29 cellular contexts compared by ENCODE assay signal in the genomic region with DNA sequence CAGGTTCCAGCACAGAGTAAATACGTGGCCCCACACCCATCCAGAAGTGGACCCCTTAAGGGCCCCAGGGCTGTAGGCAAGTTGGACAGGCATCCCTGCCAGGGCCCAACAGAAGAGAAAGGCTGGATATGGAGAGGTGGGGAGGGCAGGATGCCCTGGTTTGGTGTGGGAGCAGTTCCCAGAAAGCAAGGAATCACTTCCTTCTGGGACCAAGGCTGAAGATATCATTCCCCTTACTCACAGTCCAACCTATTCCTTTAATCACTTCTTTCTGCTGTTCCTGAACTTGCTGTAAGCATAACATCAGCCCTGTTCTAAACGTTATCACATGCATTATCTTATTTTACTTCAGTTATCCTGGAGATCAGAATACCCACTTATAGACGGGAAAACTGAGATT. TPM values are rescaled to one million over a fixed set of nuclear protein-coding genes. Genes with fewer than 3 reads are reported as not detected.
DNase-seq lines count a peak whose midpoint lies in the region; ATAC-seq, FAIRE-seq and TF ChIP-seq lines count a peak whose summit lies in the region.
"Had no signal": no experiment of that assay in that cellular context is flagged by ENCODE, and none has a peak within 500 bp of the region (broad histone marks: within the 10 kb centered on the region; RNA-seq: fewer than 3 reads in every experiment).

No MANE protein-coding gene starts in this region.

- peak; percentile 28 for DNase-seq in activated effector memory CD4-positive, alpha-beta T cell treated with anti-CD3 and anti-CD28 coated beads, Interleukin-2, amount 50 U/mL, for 16 hours
- DNase-seq in activated effector memory CD4-positive, alpha-beta T cell treated with Interleukin-2 at 50 U/mL for 16 hours, result no peak
- DNase-seq in SK-N-SH (no peak), fibroblast of gingiva (ENCODE audit: low read depth) (peak; percentile 37), pancreas (peak in 1 of 6 donors; percentile 22), activated T-cell treated with anti-CD3 and anti-CD28 coated beads for 4 hours (no peak), NCI-H2171 treated with DMSO at 0.1 percent for 48 hours (lab: John Stamatoyannopoulos, UW) (no peak), NCI-H187 treated with DMSO at 0.1 percent for 48 hours (lab: John Stamatoyannopoulos, UW) (no peak)
- DNase-seq: activated naive CD8-positive, alpha-beta T cell treated with anti-CD3 and anti-CD28 coated beads, Interleukin-2, amount 50 U/mL, for 24 hours; effector memory CD4-positive, alpha-beta T cell; mesendoderm; MM.1S; NCI-H146; stimulated activated CD4-positive, alpha-beta T cell treated with anti-CD3 and anti-CD28 coated beads, Interleukin-4, amount 100 ng/mL, for 24 hours; stomach; T-helper 9 cell; upper lobe of right lung had no signal

- TF ChIP-seq CTCF in SK-N-SH (IDR thresholded peaks at IDR 0.05) (no peak), pancreas (IDR thresholded peaks at IDR 0.05) (no peak)

- H3K27me3 ChIP-seq in SK-N-SH (ENCODE audit: insufficient read depth), result no peaks in the 10 kb centered on the region
- no peaks in the 10 kb centered on the region for H3K27me3 ChIP-seq in pancreas
- H3K27me3 ChIP-seq: BLaER1, stomach, upper lobe of right lung had no signal

- 38% methylated on average over 3 of the region's 3 CpGs for WGBS in SK-N-SH (ENCODE audit: low lambda C conversion rate)
- WGBS in pancreas, 2 donors, result 58 to 64% methylated on average over 3 of the region's 3 CpGs

- intact Hi-C loops in pancreas (cut with DNase I), result no loop called here

- H3K4me1 ChIP-seq in SK-N-SH (ENCODE audit: control insufficient read depth in 1 of 2, insufficient read depth in 2 of 2, low read depth in 1 of 2, low read length in 1 of 2), result peaks cover 4 to 15% of the 10 kb centered on the region in 2 experiments; a peak in 2 of 4 replicates
- H3K4me1 ChIP-seq in pancreas, result peaks cover 38 to 46% (median 41%) of the 10 kb centered on the region in 3 donors
- H3K4me1 ChIP-seq: BLaER1, upper lobe of right lung had no signal

- no peak for TF ChIP-seq RAD21 in SK-N-SH (IDR thresholded peaks at IDR 0.05; ENCODE audit: low read length)

- H3K36me3 ChIP-seq in SK-N-SH (replicated peaks in 1 of 2; ENCODE audit: control insufficient read depth in 1 of 2, insufficient read depth in 2 of 2, low read length in 1 of 2) (no peaks in the 10 kb centered on the region), pancreas (no peaks in the 10 kb centered on the region)
- H3K36me3 ChIP-seq: BLaER1, stomach, upper lobe of right lung had no signal

- no peaks in the 10 kb centered on the region for H3K9me2 ChIP-seq in SK-N-SH

- peak overlapping the region; percentile 66; the same call in 1 of the 2 replicates for H2AFZ ChIP-seq in SK-N-SH (ENCODE audit: low read depth)

- H3K4me2 ChIP-seq in SK-N-SH, result peak overlapping the region; percentile 45; the same call in 1 of the 2 replicates
- H3K4me2 ChIP-seq: BLaER1 had no signal

- CTCF ChIA-PET in SK-N-SH (lab: Yijun Ruan, JAX), result interaction anchor here (0.6 to 3.3 kb wide), 2 partner anchors 10 to 146 kb away, joined by 3 to 32 read pairs; no protein-coding TSS in a partner anchor

- TF ChIP-seq EP300 in SK-N-SH (IDR thresholded peaks at IDR 0.05; ENCODE audit: borderline replicate concordance in 1 of 2, low read depth in 1 of 2, low read length in 1 of 2), result no peak

- H3K9me3 ChIP-seq in SK-N-SH, result no peaks in the 10 kb centered on the region
- no peaks in the 10 kb centered on the region for H3K9me3 ChIP-seq in pancreas
- H3K9me3 ChIP-seq: BLaER1, stomach, upper lobe of right lung had no signal

- peak in 1 of 4 donors; percentile 7 for ATAC-seq in pancreas
- ATAC-seq: activated CD4-positive, CD25-positive, alpha-beta regulatory T cell treated with anti-CD3 and anti-CD28 coated beads, Interleukin-2, amount 50 U/mL, for 24 hours; activated naive CD8-positive, alpha-beta T cell treated with anti-CD3 and anti-CD28 coated beads, Interleukin-2, amount 50 U/mL, for 24 hours; Panc1 had no signal

- POLR2A ChIA-PET in SK-N-SH (lab: Yijun Ruan, JAX), result no interaction called here

- FAIRE-seq in pancreas (lab: Jason Lieb, UNC), result no peak
- FAIRE-seq: H1, islet of Langerhans had no signal

- H3K9ac ChIP-seq in SK-N-SH, result 0 out of 2 replicates have a peak overlapping the region, but pooled peaks have one; percentile 37
- H3K9ac ChIP-seq: BLaER1 had no signal

- H3K4me3 ChIP-seq in SK-N-SH (ENCODE audit: low read depth in 2 of 2, low read length in 1 of 2) (no peak overlapping the region), pancreas (no peak overlapping the region)
- H3K4me3 ChIP-seq: BLaER1, SK-N-MC, skin epidermis, stomach, upper lobe of right lung had no signal

- H4K20me1 ChIP-seq in SK-N-SH (ENCODE audit: insufficient read depth), result no peaks in the 10 kb centered on the region
- H4K20me1 ChIP-seq: BLaER1 had no signal

- H3K27ac ChIP-seq in SK-N-SH (ENCODE audit: low read depth in 2 of 2, low read length in 1 of 2) (peak overlapping the region in 1 of 2 experiments; percentile 56; a peak in 2 of 4 replicates), pancreas (peak overlapping the region in 3 of 4 donors; percentile 25 to 71 (median 33))
- H3K27ac ChIP-seq: 22Rv1, BLaER1, SK-N-MC, stomach, upper lobe of right lung had no signal

- H3K79me2 ChIP-seq in SK-N-SH (ENCODE audit: insufficient read depth), result no peaks in the 10 kb centered on the region

- peaks cover 10% of the 10 kb centered on the region for H3F3A ChIP-seq in SK-N-SH (replicated peaks; ENCODE audit: insufficient read depth)

TF ChIP-seq in SK-N-SH, 30 proteins besides CTCF, POLR2A, EP300 and RAD21:
- TF ChIP-seq, protein P1, sequence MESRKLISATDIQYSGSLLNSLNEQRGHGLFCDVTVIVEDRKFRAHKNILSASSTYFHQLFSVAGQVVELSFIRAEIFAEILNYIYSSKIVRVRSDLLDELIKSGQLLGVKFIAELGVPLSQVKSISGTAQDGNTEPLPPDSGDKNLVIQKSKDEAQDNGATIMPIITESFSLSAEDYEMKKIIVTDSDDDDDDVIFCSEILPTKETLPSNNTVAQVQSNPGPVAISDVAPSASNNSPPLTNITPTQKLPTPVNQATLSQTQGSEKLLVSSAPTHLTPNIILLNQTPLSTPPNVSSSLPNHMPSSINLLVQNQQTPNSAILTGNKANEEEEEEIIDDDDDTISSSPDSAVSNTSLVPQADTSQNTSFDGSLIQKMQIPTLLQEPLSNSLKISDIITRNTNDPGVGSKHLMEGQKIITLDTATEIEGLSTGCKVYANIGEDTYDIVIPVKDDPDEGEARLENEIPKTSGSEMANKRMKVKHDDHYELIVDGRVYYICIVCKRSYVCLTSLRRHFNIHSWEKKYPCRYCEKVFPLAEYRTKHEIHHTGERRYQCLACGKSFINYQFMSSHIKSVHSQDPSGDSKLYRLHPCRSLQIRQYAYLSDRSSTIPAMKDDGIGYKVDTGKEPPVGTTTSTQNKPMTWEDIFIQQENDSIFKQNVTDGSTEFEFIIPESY (IDR thresholded peaks at IDR 0.05; ENCODE audit: borderline replicate concordance, low read depth), result no peak
- TF ChIP-seq NRF1 (IDR thresholded peaks at IDR 0.05; ENCODE audit: low read depth, low read length) (no peak), TCF12 (IDR thresholded peaks at IDR 0.05) (0 out of 2 replicates have a peak, but pooled peaks have one; percentile 13), GABPA (IDR thresholded peaks at IDR 0.05; ENCODE audit: low read depth) (0 out of 2 replicates have a peak, but pooled peaks have one; percentile 26), CHD2 (IDR thresholded peaks at IDR 0.05; ENCODE audit: low read length, partially characterized antibody) (no peak)

RNA-seq across cellular contexts. Expression of a gene that starts 6.1 kb away (rescaled TPM):
- polyA plus RNA-seq in SK-N-SH (2012; rRNA removed) (0.21 and 0.31 TPM in 2 replicates), pancreas (under 1 TPM in 1 of 2 donors, not detected in 1; 0.12 TPM)
- 0.14 and 0.43 TPM in 2 replicates for polyA plus RNA-seq in SK-N-SH (2012; cell fraction: cytosol; rRNA removed)
- polyA plus RNA-seq in SK-N-SH (2012; cell fraction: nucleus; rRNA removed), result 0.19 and 0.32 TPM in 2 replicates
- under 1 TPM in 4 of 6 donors, not detected in 2; 0.16 to 0.46 (median 0.30) TPM for total RNA-seq in pancreas
- total RNA-seq: activated CD8-positive, alpha-beta memory T cell treated with anti-CD3 and anti-CD28 coated beads for 36 hours; G401; progenitor cell of endocrine pancreas; stomach; upper lobe of right lung had no signal
- polyA plus RNA-seq: fibroblast of lung had no signal

RNA-seq across cellular contexts. Expression of a gene that starts 19.0 kb away (rescaled TPM):
- polyA plus RNA-seq in SK-N-SH (2012; rRNA removed), result 0.52 and 0.74 TPM in 2 replicates
- polyA plus RNA-seq in SK-N-SH (2012; cell fraction: cytosol; rRNA removed), result 0.35 and 0.51 TPM in 2 replicates
- 0.32 and 0.90 TPM in 2 replicates for polyA plus RNA-seq in SK-N-SH (2012; cell fraction: nucleus; rRNA removed)
- 1 to 10 TPM; 1.5 to 4.0 (median 2.4) TPM for total RNA-seq in pancreas
- 1 to 10 TPM; 1.1 to 2.1 TPM for polyA plus RNA-seq in pancreas
- total RNA-seq: G401 had no signal
- polyA plus RNA-seq: fibroblast of lung had no signal

RNA-seq across cellular contexts. Expression of a gene that starts 44.6 kb away (rescaled TPM):
- polyA plus RNA-seq in SK-N-SH (2012; rRNA removed) (25.8 and 51.0 TPM in 2 replicates), pancreas (100 to 1,000 TPM; 388 to 524 TPM)
- 16.3 and 22.6 TPM in 2 replicates for polyA plus RNA-seq in SK-N-SH (2012; cell fraction: cytosol; rRNA removed)
- polyA plus RNA-seq in SK-N-SH (2012; cell fraction: nucleus; rRNA removed), result 59.5 and 61.6 TPM in 2 replicates
- total RNA-seq in pancreas, result 1,000 to 10,000 TPM in 2 of 6 donors, 100 to 1,000 TPM in 4; 401 to 1,207 (median 921) TPM
- total RNA-seq: activated CD8-positive, alpha-beta memory T cell treated with anti-CD3 and anti-CD28 coated beads for 36 hours; G401 had no signal

Comparison
In these comparisons a context has a peak if more than half of its experiments do, and no peak if none do; other contexts are left out.
1. DNase-seq: peak in activated effector memory CD4-positive, alpha-beta T cell treated with anti-CD3 and anti-CD28 coated beads, Interleukin-2, amount 50 U/mL, for 16 hours (single experiment) and fibroblast of gingiva (single experiment); none in activated effector memory CD4-positive, alpha-beta T cell treated with Interleukin-2 at 50 U/mL for 16 hours (single experiment), SK-N-SH (single experiment), activated T-cell treated with anti-CD3 and anti-CD28 coated beads for 4 hours (single experiment), NCI-H2171 treated with DMSO at 0.1 percent for 48 hours (single experiment) and NCI-H187 treated with DMSO at 0.1 percent for 48 hours (single experiment).